2 cellular contexts compared by ENCODE assay signal in the genomic region with DNA sequence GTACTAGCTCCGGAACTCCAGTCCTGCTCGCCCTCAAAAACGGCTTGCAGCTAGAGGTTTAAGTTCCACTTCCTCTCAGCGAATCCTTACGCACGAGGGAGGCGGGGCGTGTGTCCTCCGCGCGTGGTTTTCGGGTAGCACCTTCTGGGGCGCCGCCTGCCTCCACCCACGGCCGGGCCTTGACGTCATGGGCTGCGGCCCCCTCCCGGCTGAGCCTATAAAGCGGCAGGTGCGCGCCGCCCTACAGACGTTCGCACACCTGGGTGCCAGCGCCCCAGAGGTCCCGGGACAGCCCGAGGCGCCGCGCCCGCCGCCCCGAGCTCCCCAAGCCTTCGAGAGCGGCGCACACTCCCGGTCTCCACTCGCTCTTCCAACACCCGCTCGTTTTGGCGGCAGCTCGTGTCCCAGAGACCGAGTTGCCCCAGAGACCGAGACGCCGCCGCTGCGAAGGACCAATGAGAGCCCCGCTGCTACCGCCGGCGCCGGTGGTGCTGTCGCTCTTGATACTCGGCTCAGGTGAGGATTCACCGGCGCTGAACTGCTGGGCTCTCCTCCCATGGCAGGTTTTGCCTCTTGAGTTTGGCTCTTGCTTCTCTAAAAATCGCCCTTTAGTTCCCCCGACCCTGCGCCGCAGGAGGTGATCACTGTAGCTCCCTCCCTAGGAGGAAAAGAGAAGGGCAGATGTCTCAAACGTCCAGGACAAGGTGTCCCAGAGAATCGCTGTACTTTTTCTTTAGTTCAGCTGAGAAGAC.
A peak's percentile ranks its signal among the peaks of the same experiment; 100 is the strongest.
TF ChIP-seq lines count a peak whose summit lies in the region.

A gene with protein sequence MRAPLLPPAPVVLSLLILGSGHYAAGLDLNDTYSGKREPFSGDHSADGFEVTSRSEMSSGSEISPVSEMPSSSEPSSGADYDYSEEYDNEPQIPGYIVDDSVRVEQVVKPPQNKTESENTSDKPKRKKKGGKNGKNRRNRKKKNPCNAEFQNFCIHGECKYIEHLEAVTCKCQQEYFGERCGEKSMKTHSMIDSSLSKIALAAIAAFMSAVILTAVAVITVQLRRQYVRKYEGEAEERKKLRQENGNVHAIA (plus strand): TSS at position 246 of the 752 bp plus-strand sequence. CDS start 210 bp downstream, at position 456.

TF ChIP-seq in HEK293, 187 proteins besides CTCF, POLR2A, EP300 and RAD21 (continued from another document and continues in another):
- TF ChIP-seq SP7 (tag by site-specific recombination; IDR thresholded peaks at IDR 0.05) (peak; percentile 48; the same call in 1 of the 2 replicates), ZNF223 (tag by site-specific recombination; IDR thresholded peaks at IDR 0.05) (no peak), ZNF610 (tag by site-specific recombination; IDR thresholded peaks at IDR 0.05; ENCODE audit: borderline replicate concordance) (peak; percentile 47; the same call in 1 of the 2 replicates), KLF1 (tag by site-specific recombination; IDR thresholded peaks at IDR 0.05) (peak; percentile 58), ZNF112 (tag by site-specific recombination; IDR thresholded peaks at IDR 0.05) (no peak), ZNF76 (tag by site-specific recombination; IDR thresholded peaks at IDR 0.05; ENCODE audit: borderline replicate concordance, low read depth) (0 out of 2 replicates have a peak, but pooled peaks have one; percentile 41), ZNF777 (tag by site-specific recombination; IDR thresholded peaks at IDR 0.05; ENCODE audit: borderline replicate concordance) (no peak), SP2 (tag by site-specific recombination; IDR thresholded peaks at IDR 0.05) (peak; percentile 38), ZNF350 (tag by site-specific recombination; IDR thresholded peaks at IDR 0.05) (no peak), MYNN (tag by site-specific recombination; IDR thresholded peaks at IDR 0.05; ENCODE audit: borderline replicate concordance) (no peak), ZNF560 (tag by site-specific recombination; IDR thresholded peaks at IDR 0.05; ENCODE audit: borderline replicate concordance) (0 out of 2 replicates have a peak, but pooled peaks have one; percentile 22), KLF16 (tag by site-specific recombination; IDR thresholded peaks at IDR 0.05) (no peak), ZSCAN16 (tag by site-specific recombination; IDR thresholded peaks at IDR 0.05) (no peak)
- TF ChIP-seq, protein P1, sequence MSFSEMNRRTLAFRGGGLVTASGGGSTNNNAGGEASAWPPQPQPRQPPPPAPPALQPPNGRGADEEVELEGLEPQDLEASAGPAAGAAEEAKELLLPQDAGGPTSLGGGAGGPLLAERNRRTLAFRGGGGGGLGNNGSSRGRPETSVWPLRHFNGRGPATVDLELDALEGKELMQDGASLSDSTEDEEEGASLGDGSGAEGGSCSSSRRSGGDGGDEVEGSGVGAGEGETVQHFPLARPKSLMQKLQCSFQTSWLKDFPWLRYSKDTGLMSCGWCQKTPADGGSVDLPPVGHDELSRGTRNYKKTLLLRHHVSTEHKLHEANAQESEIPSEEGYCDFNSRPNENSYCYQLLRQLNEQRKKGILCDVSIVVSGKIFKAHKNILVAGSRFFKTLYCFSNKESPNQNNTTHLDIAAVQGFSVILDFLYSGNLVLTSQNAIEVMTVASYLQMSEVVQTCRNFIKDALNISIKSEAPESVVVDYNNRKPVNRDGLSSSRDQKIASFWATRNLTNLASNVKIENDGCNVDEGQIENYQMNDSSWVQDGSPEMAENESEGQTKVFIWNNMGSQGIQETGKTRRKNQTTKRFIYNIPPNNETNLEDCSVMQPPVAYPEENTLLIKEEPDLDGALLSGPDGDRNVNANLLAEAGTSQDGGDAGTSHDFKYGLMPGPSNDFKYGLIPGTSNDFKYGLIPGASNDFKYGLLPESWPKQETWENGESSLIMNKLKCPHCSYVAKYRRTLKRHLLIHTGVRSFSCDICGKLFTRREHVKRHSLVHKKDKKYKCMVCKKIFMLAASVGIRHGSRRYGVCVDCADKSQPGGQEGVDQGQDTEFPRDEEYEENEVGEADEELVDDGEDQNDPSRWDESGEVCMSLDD (tag by site-specific recombination; IDR thresholded peaks at IDR 0.05), result peak; percentile 95
- TF ChIP-seq, protein P2, sequence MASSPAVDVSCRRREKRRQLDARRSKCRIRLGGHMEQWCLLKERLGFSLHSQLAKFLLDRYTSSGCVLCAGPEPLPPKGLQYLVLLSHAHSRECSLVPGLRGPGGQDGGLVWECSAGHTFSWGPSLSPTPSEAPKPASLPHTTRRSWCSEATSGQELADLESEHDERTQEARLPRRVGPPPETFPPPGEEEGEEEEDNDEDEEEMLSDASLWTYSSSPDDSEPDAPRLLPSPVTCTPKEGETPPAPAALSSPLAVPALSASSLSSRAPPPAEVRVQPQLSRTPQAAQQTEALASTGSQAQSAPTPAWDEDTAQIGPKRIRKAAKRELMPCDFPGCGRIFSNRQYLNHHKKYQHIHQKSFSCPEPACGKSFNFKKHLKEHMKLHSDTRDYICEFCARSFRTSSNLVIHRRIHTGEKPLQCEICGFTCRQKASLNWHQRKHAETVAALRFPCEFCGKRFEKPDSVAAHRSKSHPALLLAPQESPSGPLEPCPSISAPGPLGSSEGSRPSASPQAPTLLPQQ (tag by site-specific recombination; IDR thresholded peaks at IDR 0.05), result peak; percentile 42; the same call in 1 of the 2 replicates
- TF ChIP-seq, protein P3, sequence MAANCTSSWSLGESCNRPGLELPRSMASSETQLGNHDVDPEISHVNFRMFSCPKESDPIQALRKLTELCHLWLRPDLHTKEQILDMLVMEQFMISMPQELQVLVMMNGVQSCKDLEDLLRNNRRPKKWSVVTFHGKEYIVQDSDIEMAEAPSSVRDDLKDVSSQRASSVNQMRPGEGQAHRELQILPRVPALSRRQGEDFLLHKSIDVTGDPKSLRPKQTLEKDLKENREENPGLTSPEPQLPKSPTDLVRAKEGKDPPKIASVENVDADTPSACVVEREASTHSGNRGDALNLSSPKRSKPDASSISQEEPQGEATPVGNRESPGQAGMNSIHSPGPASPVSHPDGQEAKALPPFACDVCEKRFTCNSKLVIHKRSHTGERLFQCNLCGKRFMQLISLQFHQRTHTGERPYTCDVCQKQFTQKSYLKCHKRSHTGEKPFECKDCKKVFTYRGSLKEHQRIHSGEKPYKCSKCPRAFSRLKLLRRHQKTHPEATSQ (tag by site-specific recombination; IDR thresholded peaks at IDR 0.05), result no peak
- TF ChIP-seq, protein P4, sequence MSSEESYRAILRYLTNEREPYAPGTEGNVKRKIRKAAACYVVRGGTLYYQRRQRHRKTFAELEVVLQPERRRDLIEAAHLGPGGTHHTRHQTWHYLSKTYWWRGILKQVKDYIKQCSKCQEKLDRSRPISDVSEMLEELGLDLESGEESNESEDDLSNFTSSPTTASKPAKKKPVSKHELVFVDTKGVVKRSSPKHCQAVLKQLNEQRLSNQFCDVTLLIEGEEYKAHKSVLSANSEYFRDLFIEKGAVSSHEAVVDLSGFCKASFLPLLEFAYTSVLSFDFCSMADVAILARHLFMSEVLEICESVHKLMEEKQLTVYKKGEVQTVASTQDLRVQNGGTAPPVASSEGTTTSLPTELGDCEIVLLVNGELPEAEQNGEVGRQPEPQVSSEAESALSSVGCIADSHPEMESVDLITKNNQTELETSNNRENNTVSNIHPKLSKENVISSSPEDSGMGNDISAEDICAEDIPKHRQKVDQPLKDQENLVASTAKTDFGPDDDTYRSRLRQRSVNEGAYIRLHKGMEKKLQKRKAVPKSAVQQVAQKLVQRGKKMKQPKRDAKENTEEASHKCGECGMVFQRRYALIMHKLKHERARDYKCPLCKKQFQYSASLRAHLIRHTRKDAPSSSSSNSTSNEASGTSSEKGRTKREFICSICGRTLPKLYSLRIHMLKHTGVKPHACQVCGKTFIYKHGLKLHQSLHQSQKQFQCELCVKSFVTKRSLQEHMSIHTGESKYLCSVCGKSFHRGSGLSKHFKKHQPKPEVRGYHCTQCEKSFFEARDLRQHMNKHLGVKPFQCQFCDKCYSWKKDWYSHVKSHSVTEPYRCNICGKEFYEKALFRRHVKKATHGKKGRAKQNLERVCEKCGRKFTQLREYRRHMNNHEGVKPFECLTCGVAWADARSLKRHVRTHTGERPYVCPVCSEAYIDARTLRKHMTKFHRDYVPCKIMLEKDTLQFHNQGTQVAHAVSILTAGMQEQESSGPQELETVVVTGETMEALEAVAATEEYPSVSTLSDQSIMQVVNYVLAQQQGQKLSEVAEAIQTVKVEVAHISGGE (tag by site-specific recombination; conservative IDR thresholded peaks at IDR 0.05; ENCODE audit: low read depth), result 0 out of 2 replicates have a peak, but pooled peaks have one; percentile 14

TF ChIP-seq in WTC11, 78 proteins besides CTCF, POLR2A, EP300 and RAD21 (continued from another document and continues in another):
- TF ChIP-seq, protein P5, sequence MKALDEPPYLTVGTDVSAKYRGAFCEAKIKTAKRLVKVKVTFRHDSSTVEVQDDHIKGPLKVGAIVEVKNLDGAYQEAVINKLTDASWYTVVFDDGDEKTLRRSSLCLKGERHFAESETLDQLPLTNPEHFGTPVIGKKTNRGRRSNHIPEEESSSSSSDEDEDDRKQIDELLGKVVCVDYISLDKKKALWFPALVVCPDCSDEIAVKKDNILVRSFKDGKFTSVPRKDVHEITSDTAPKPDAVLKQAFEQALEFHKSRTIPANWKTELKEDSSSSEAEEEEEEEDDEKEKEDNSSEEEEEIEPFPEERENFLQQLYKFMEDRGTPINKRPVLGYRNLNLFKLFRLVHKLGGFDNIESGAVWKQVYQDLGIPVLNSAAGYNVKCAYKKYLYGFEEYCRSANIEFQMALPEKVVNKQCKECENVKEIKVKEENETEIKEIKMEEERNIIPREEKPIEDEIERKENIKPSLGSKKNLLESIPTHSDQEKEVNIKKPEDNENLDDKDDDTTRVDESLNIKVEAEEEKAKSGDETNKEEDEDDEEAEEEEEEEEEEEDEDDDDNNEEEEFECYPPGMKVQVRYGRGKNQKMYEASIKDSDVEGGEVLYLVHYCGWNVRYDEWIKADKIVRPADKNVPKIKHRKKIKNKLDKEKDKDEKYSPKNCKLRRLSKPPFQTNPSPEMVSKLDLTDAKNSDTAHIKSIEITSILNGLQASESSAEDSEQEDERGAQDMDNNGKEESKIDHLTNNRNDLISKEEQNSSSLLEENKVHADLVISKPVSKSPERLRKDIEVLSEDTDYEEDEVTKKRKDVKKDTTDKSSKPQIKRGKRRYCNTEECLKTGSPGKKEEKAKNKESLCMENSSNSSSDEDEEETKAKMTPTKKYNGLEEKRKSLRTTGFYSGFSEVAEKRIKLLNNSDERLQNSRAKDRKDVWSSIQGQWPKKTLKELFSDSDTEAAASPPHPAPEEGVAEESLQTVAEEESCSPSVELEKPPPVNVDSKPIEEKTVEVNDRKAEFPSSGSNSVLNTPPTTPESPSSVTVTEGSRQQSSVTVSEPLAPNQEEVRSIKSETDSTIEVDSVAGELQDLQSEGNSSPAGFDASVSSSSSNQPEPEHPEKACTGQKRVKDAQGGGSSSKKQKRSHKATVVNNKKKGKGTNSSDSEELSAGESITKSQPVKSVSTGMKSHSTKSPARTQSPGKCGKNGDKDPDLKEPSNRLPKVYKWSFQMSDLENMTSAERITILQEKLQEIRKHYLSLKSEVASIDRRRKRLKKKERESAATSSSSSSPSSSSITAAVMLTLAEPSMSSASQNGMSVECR (CRISPR knock-in tag; IDR thresholded peaks at IDR 0.05; ENCODE audit: borderline replicate concordance), result 0 out of 2 replicates have a peak, but pooled peaks have one; percentile 16
- TF ChIP-seq FOXJ3 (CRISPR knock-in tag; IDR thresholded peaks at IDR 0.05; ENCODE audit: borderline replicate concordance), result no peak
- TF ChIP-seq NR3C1 (CRISPR knock-in tag; conservative IDR thresholded peaks at IDR 0.05; ENCODE audit: low read depth), result no peak
- TF ChIP-seq FOXP1 (CRISPR knock-in tag; IDR thresholded peaks at IDR 0.05; ENCODE audit: borderline replicate concordance), result peak; percentile 86; the same call in 1 of the 2 replicates
- TF ChIP-seq, protein P6, sequence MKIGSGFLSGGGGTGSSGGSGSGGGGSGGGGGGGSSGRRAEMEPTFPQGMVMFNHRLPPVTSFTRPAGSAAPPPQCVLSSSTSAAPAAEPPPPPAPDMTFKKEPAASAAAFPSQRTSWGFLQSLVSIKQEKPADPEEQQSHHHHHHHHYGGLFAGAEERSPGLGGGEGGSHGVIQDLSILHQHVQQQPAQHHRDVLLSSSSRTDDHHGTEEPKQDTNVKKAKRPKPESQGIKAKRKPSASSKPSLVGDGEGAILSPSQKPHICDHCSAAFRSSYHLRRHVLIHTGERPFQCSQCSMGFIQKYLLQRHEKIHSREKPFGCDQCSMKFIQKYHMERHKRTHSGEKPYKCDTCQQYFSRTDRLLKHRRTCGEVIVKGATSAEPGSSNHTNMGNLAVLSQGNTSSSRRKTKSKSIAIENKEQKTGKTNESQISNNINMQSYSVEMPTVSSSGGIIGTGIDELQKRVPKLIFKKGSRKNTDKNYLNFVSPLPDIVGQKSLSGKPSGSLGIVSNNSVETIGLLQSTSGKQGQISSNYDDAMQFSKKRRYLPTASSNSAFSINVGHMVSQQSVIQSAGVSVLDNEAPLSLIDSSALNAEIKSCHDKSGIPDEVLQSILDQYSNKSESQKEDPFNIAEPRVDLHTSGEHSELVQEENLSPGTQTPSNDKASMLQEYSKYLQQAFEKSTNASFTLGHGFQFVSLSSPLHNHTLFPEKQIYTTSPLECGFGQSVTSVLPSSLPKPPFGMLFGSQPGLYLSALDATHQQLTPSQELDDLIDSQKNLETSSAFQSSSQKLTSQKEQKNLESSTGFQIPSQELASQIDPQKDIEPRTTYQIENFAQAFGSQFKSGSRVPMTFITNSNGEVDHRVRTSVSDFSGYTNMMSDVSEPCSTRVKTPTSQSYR (CRISPR knock-in tag; IDR thresholded peaks at IDR 0.05), result peak; percentile 56; the same call in 1 of the 2 replicates
- TF ChIP-seq TEAD4 (CRISPR knock-in tag; IDR thresholded peaks at IDR 0.05), result no peak
- TF ChIP-seq, protein P7, sequence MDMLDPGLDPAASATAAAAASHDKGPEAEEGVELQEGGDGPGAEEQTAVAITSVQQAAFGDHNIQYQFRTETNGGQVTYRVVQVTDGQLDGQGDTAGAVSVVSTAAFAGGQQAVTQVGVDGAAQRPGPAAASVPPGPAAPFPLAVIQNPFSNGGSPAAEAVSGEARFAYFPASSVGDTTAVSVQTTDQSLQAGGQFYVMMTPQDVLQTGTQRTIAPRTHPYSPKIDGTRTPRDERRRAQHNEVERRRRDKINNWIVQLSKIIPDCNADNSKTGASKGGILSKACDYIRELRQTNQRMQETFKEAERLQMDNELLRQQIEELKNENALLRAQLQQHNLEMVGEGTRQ (CRISPR knock-in tag; IDR thresholded peaks at IDR 0.05), result no peak
- TF ChIP-seq ZNF416 (CRISPR knock-in tag; IDR thresholded peaks at IDR 0.05), result no peak
- peak; percentile 67; the same call in 1 of the 2 replicates for TF ChIP-seq NFE2L1 (CRISPR knock-in tag; IDR thresholded peaks at IDR 0.05)
- peak; percentile 41; the same call in 1 of the 2 replicates for TF ChIP-seq SP1 (CRISPR knock-in tag; conservative IDR thresholded peaks at IDR 0.05)
- no peak for TF ChIP-seq NR1H2 (CRISPR knock-in tag; IDR thresholded peaks at IDR 0.05)
- TF ChIP-seq RELA (CRISPR knock-in tag; IDR thresholded peaks at IDR 0.05; ENCODE audit: borderline replicate concordance), result peak; percentile 34; the same call in 1 of the 2 replicates
- TF ChIP-seq, protein P8, sequence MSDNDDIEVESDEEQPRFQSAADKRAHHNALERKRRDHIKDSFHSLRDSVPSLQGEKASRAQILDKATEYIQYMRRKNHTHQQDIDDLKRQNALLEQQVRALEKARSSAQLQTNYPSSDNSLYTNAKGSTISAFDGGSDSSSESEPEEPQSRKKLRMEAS (CRISPR knock-in tag; IDR thresholded peaks at IDR 0.05), result peak; percentile 93
- no peak for TF ChIP-seq ZBTB21 (CRISPR knock-in tag; IDR thresholded peaks at IDR 0.05; ENCODE audit: borderline replicate concordance)
- no peak for TF ChIP-seq JAZF1 (CRISPR knock-in tag; IDR thresholded peaks at IDR 0.05)
- peak; percentile 33; the same call in 1 of the 2 replicates for TF ChIP-seq NFYB (CRISPR knock-in tag; conservative IDR thresholded peaks at IDR 0.05; ENCODE audit: low read depth)
- no peak for TF ChIP-seq RORB (CRISPR knock-in tag; IDR thresholded peaks at IDR 0.05)
- TF ChIP-seq ZNF232 (CRISPR knock-in tag; IDR thresholded peaks at IDR 0.05), result peak; percentile 86; the same call in 1 of the 2 replicates
- no peak for TF ChIP-seq CBFB (CRISPR knock-in tag; IDR thresholded peaks at IDR 0.05; ENCODE audit: low read depth)
